In genomic region chr15:92903956-92904831, GRCh38 we compare ENCODE assay signal across 1 cellular context.
TF ChIP-seq lines count a peak whose summit lies in the region.

No MANE protein-coding gene starts in this region.

TF ChIP-seq in K562, 482 proteins besides CTCF, POLR2A, EP300 and RAD21 (continued from another document and continues in another):
- TF ChIP-seq ZNF431 (CRISPR knock-in tag; IDR thresholded peaks at IDR 0.05), result peak; percentile 44; the same call in 1 of the 2 replicates
- peak; percentile 99 for TF ChIP-seq RBFOX2 (IDR thresholded peaks at IDR 0.05; ENCODE audit: low read depth, low read length)
- no peak for TF ChIP-seq ZBTB43 (CRISPR knock-in tag; IDR thresholded peaks at IDR 0.05)
- TF ChIP-seq HEY1 (CRISPR knock-in tag; IDR thresholded peaks at IDR 0.05; ENCODE audit: borderline replicate concordance), result 0 out of 2 replicates have a peak, but pooled peaks have one; percentile 13
- no peak for TF ChIP-seq ZNF696 (CRISPR knock-in tag; conservative IDR thresholded peaks at IDR 0.05)
- TF ChIP-seq SIN3A (IDR thresholded peaks at IDR 0.05; ENCODE audit: borderline replicate concordance in 2 of 2, control insufficient read depth in 1 of 2, low read depth in 2 of 2, low read length in 2 of 2), result peak; percentile 55 to 87; a peak in 3 of 4 replicates
- no peak for TF ChIP-seq ZNF699 (CRISPR knock-in tag; IDR thresholded peaks at IDR 0.05; ENCODE audit: insufficient replicate concordance)
- no peak for TF ChIP-seq SMARCE1 (IDR thresholded peaks at IDR 0.05)
- no peak for TF ChIP-seq HDGF (IDR thresholded peaks at IDR 0.05)
- TF ChIP-seq ZNF695 (CRISPR knock-in tag; IDR thresholded peaks at IDR 0.05), result no peak
- TF ChIP-seq ZNF384 (IDR thresholded peaks at IDR 0.05; ENCODE audit: low read depth, low read length), result peak; percentile 26; the same call in 1 of the 2 replicates
- peak; percentile 91 for TF ChIP-seq EP400 (IDR thresholded peaks at IDR 0.05)
- TF ChIP-seq MCM5 (IDR thresholded peaks at IDR 0.05; ENCODE audit: low read depth), result no peak
- peak; percentile 97 for TF ChIP-seq CREB1 (IDR thresholded peaks at IDR 0.05)
- TF ChIP-seq CREB1 (CRISPR knock-in tag; IDR thresholded peaks at IDR 0.05), result peak; percentile 97
- no peak for TF ChIP-seq ZNF740 (CRISPR knock-in tag; IDR thresholded peaks at IDR 0.05)
- TF ChIP-seq ZNF740 (tag; IDR thresholded peaks at IDR 0.05), result no peak; a peak in 1 of 4 replicates
- no peak; the same call in 1 of the 2 replicates for TF ChIP-seq ATF6 (CRISPR knock-in tag; IDR thresholded peaks at IDR 0.05)
- TF ChIP-seq, protein P1, sequence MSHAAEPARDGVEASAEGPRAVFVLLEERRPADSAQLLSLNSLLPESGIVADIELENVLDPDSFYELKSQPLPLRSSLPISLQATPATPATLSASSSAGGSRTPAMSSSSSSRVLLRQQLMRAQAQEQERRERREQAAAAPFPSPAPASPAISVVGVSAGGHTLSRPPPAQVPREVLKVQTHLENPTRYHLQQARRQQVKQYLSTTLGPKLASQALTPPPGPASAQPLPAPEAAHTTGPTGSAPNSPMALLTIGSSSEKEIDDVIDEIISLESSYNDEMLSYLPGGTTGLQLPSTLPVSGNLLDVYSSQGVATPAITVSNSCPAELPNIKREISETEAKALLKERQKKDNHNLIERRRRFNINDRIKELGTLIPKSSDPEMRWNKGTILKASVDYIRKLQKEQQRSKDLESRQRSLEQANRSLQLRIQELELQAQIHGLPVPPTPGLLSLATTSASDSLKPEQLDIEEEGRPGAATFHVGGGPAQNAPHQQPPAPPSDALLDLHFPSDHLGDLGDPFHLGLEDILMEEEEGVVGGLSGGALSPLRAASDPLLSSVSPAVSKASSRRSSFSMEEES (CRISPR knock-in tag; IDR thresholded peaks at IDR 0.05), result peak; percentile 15; the same call in 1 of the 2 replicates
- peak; percentile 65; the same call in 1 of the 2 replicates for TF ChIP-seq ZSCAN32 (CRISPR knock-in tag; IDR thresholded peaks at IDR 0.05)
- peak; percentile 74; the same call in 1 of the 2 replicates for TF ChIP-seq GATAD2A (IDR thresholded peaks at IDR 0.05)
- TF ChIP-seq ZHX1 (conservative IDR thresholded peaks at IDR 0.05; ENCODE audit: low read length), result no peak; the same call in 1 of the 2 replicates
- TF ChIP-seq ZZZ3 (IDR thresholded peaks at IDR 0.05), result no peak
- TF ChIP-seq PCBP2 (IDR thresholded peaks at IDR 0.05; ENCODE audit: low read depth, low read length, poor library complexity, severe bottlenecking), result no peak
- no peak; the same call in 1 of the 2 replicates for TF ChIP-seq ZNF586 (CRISPR knock-in tag; conservative IDR thresholded peaks at IDR 0.05)
- no peak for TF ChIP-seq RBM39 (optimal IDR thresholded peaks at IDR 0.05; ENCODE audit: low read depth, low read length)
- TF ChIP-seq HNRNPLL (IDR thresholded peaks at IDR 0.05; ENCODE audit: low read depth, low read length, poor library complexity, severe bottlenecking), result peak; percentile 63
- TF ChIP-seq DMBX1 (CRISPR knock-in tag; IDR thresholded peaks at IDR 0.05; ENCODE audit: borderline replicate concordance), result peak; percentile 83
- TF ChIP-seq MCM3 (IDR thresholded peaks at IDR 0.05), result no peak
- TF ChIP-seq CHD2 (IDR thresholded peaks at IDR 0.05; ENCODE audit: low read depth, low read length), result no peak; the same call in 1 of the 2 replicates
- no peak for TF ChIP-seq HNRNPH1 (optimal IDR thresholded peaks at IDR 0.05; ENCODE audit: low read depth, low read length)
- no peak for TF ChIP-seq SAFB2 (IDR thresholded peaks at IDR 0.05; ENCODE audit: borderline replicate concordance, low read depth, low read length, severe bottlenecking)
- peak; percentile 77; the same call in 1 of the 2 replicates for TF ChIP-seq NR1H2 (CRISPR knock-in tag; IDR thresholded peaks at IDR 0.05)
- no peak for TF ChIP-seq MED1 (CRISPR knock-in tag; IDR thresholded peaks at IDR 0.05; ENCODE audit: borderline replicate concordance)
- TF ChIP-seq, protein P2, sequence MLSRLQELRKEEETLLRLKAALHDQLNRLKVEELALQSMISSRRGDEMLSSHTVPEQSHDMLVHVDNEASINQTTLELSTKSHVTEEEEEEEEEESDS (CRISPR knock-in tag; IDR thresholded peaks at IDR 0.05), result no peak
- TF ChIP-seq MTA2 (IDR thresholded peaks at IDR 0.05; ENCODE audit: low read depth), result no peak
- peak; percentile 87 for TF ChIP-seq SMAD4 (CRISPR knock-in tag; conservative IDR thresholded peaks at IDR 0.05)
- TF ChIP-seq ZNF584 (CRISPR knock-in tag; IDR thresholded peaks at IDR 0.05; ENCODE audit: low read depth), result peak; percentile 88
- no peak for TF ChIP-seq NFATC3 (IDR thresholded peaks at IDR 0.05)
- TF ChIP-seq SETDB1 (IDR thresholded peaks at IDR 0.05; ENCODE audit: low read length), result no peak
- no peak for TF ChIP-seq BCOR (IDR thresholded peaks at IDR 0.05)
- TF ChIP-seq, protein P3, sequence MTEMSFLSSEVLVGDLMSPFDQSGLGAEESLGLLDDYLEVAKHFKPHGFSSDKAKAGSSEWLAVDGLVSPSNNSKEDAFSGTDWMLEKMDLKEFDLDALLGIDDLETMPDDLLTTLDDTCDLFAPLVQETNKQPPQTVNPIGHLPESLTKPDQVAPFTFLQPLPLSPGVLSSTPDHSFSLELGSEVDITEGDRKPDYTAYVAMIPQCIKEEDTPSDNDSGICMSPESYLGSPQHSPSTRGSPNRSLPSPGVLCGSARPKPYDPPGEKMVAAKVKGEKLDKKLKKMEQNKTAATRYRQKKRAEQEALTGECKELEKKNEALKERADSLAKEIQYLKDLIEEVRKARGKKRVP (CRISPR knock-in tag; IDR thresholded peaks at IDR 0.05), result peak; percentile 85
- no peak for TF ChIP-seq CBFB (CRISPR knock-in tag; IDR thresholded peaks at IDR 0.05)
- TF ChIP-seq PRPF4 (IDR thresholded peaks at IDR 0.05; ENCODE audit: insufficient read depth, low read depth, low read length, poor library complexity, severe bottlenecking), result peak; percentile 61
- TF ChIP-seq POU5F1 (IDR thresholded peaks at IDR 0.05; ENCODE audit: borderline replicate concordance, low read depth, low read length, partially characterized antibody), result peak; percentile 7
- TF ChIP-seq NR2C1 (IDR thresholded peaks at IDR 0.05), result peak; percentile 96
- TF ChIP-seq NR2C1 (tag; IDR thresholded peaks at IDR 0.05), result peak; percentile 97
- TF ChIP-seq SRSF7 (optimal IDR thresholded peaks at IDR 0.05; ENCODE audit: low read depth, low read length), result no peak
- TF ChIP-seq ZNF592 (IDR thresholded peaks at IDR 0.05), result peak; percentile 92; the same call in 1 of the 2 replicates
- TF ChIP-seq ZNF3 (CRISPR knock-in tag; IDR thresholded peaks at IDR 0.05), result no peak
- peak; percentile 96 for TF ChIP-seq MYC (IDR thresholded peaks at IDR 0.05; ENCODE audit: low read depth, low read length)
- peak; percentile 88; the same call in 1 of the 2 replicates for TF ChIP-seq MYC (CRISPR knock-in tag; IDR thresholded peaks at IDR 0.05; ENCODE audit: borderline replicate concordance, low read depth)
- peak; percentile 12; the same call in 1 of the 2 replicates for TF ChIP-seq ZNF57 (CRISPR knock-in tag; IDR thresholded peaks at IDR 0.05)
- TF ChIP-seq ZNF436 (CRISPR knock-in tag; IDR thresholded peaks at IDR 0.05), result peak; percentile 16; the same call in 1 of the 2 replicates
